ENCODE assay signal across 8 cellular contexts in the genomic region with DNA sequence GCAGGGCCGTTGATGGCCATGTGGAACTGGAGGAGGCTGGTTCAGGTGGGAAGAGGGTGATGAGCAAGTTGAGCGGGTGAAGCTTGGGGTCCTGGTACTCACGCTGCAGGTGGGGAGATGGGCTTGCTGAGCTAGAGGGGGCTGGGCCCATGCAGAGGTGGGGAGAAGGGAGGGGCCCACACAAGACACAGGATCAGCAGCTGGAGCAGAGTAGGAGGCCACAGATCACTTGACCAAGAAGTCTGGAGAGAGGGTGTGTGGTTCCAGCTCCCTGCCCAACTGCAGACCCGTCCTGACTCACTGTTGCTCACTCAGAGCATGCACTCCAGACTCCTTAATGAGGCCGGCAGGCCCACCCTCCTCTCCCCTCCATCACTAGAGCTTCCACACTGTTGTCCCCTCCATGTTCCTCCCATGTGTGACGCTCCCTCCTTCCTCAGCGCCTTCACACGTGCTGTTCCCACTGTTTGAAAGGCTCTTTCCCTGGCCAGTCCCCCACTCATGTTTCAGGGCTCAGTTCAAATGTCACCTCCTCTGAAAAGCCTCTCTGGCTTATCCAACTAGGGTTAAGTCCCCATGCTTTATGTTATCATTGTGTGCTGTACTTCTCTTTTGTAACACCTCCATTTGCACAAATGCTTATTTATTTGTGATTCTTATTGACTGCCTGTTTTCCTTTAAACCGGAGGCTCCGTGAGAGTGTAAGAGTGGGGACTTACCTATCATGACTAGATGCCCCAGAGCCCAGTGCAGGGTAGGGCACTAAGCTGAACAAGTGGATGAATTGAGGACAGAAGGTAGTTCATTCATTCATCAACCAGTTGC. TPM values are rescaled to one million over a fixed set of nuclear protein-coding genes. Genes with fewer than 3 reads are reported as not detected.
A peak's percentile ranks its signal among the peaks of the same experiment; 100 is the strongest.
DNase-seq lines count a peak whose midpoint lies in the region; ATAC-seq, FAIRE-seq and TF ChIP-seq lines count a peak whose summit lies in the region.

No MANE protein-coding gene starts in this region.

- no TSS peak for BruUV-seq in OCI-LY7 (replicated peaks; lab: Mats Ljungman, UMichigan)

- H4K20me1 ChIP-seq in OCI-LY7 (ENCODE audit: insufficient read depth, low read length) (peaks cover 16% of the 10 kb centered on the region), osteoblast (ENCODE audit: insufficient read depth, low read length) (peaks cover 11% of the 10 kb centered on the region)

- CTCF ChIA-PET in OCI-LY7 (lab: Charles Lee; ENCODE audit: unreplicated experiment) = interaction anchor here (1.2 kb wide), 1 partner anchor 70 kb away, joined by 3 read pairs; a partner anchor contains a TSS

- H3K9me2 ChIP-seq in OCI-LY7 (ENCODE audit: insufficient read depth, low read length) = no peaks in the 10 kb centered on the region

- no peak for ATAC-seq in HG03135 (IDR thresholded peaks at IDR 0.05; ENCODE audit: unreplicated experiment)

- peak overlapping the region; percentile 67 to 86 for H3K9ac ChIP-seq in duodenal mucosa (ENCODE audit: low read depth in 1 of 2, low read length in 2 of 2)

- H3K36me3 ChIP-seq in OCI-LY7 (ENCODE audit: insufficient read depth, low read length) (peaks cover 49% of the 10 kb centered on the region), duodenal mucosa (ENCODE audit: control insufficient read depth in 1 of 2, insufficient read depth in 2 of 2, low read length in 2 of 2) (peaks cover 4 to 15% of the 10 kb centered on the region in 2 donors), osteoblast (ENCODE audit: insufficient read depth, low read length) (peaks cover 3% of the 10 kb centered on the region)

- TF ChIP-seq CTCF in OCI-LY7 (conservative IDR thresholded peaks at IDR 0.05; ENCODE audit: low read length) (no peak), osteoblast (IDR thresholded peaks at IDR 0.05; ENCODE audit: extremely low read depth, low read depth, low read length) (no peak)

- H3K4me3 ChIP-seq in OCI-LY7 (ENCODE audit: low read depth, low read length, poor library complexity, severe bottlenecking) = peak overlapping the region; percentile 81
- peak overlapping the region; percentile 80 to 95 for H3K4me3 ChIP-seq in duodenal mucosa (ENCODE audit: low read depth in 1 of 2, low read length in 2 of 2)
- H3K4me3 ChIP-seq in osteoblast (ENCODE audit: insufficient read depth, low read length) = peak overlapping the region; percentile 85

- FAIRE-seq in HTR-8/SVneo (lab: Jason Lieb, UNC) = no peak

- POLR2A ChIA-PET in OCI-LY7 (lab: Charles Lee) = interaction anchor here (1.1 to 2.0 kb wide), 3 partner anchors 63 to 139 kb away, joined by 3 to 5 read pairs (median 3); a partner anchor contains a TSS

- intact Hi-C loops in OCI-LY7 (cut with micrococcal nuclease; ENCODE audit: unreplicated experiment) = no loop called here

- no peak overlapping the region for H2AFZ ChIP-seq in OCI-LY7 (ENCODE audit: low read length)
- no peak overlapping the region for H2AFZ ChIP-seq in osteoblast (ENCODE audit: low read length)

- peaks cover 23% of the 10 kb centered on the region for H3K4me1 ChIP-seq in OCI-LY7 (ENCODE audit: insufficient read depth, low read length, poor library complexity, severe bottlenecking)
- peaks cover 33 to 61% of the 10 kb centered on the region in 2 donors for H3K4me1 ChIP-seq in duodenal mucosa (ENCODE audit: control insufficient read depth in 1 of 2, insufficient read depth in 2 of 2, low read length in 2 of 2)
- H3K4me1 ChIP-seq in osteoblast (ENCODE audit: insufficient read depth, low read length) = peaks cover 40% of the 10 kb centered on the region

- H3K4me2 ChIP-seq in OCI-LY7 (ENCODE audit: low read length) = peak overlapping the region; percentile 98
- peak overlapping the region; percentile 93 for H3K4me2 ChIP-seq in osteoblast (ENCODE audit: insufficient read depth, low read length)

- DNase-seq in EH (ENCODE audit: low read depth) (peak; percentile 11), OCI-LY7 (ENCODE audit: low spot score) (no peak), osteoblast (ENCODE audit: insufficient read length, low spot score, missing footprints) (peak; percentile 96), pons (ENCODE audit: low spot score) (no peak), ureter (ENCODE audit: low spot score) (no peak), HTR-8/SVneo (ENCODE audit: insufficient read length, low spot score) (no peak)

- H3K27ac ChIP-seq in OCI-LY7 (ENCODE audit: low read depth, low read length, poor library complexity, severe bottlenecking) (no peak overlapping the region), duodenal mucosa (ENCODE audit: low read depth, low read length) (no peak overlapping the region), osteoblast (ENCODE audit: low read depth, low read length) (peak overlapping the region; percentile 48)

- H3K9me3 ChIP-seq in OCI-LY7 (ENCODE audit: low read length) (no peaks in the 10 kb centered on the region), duodenal mucosa (ENCODE audit: control insufficient read depth in 1 of 2, low read length in 2 of 2) (no peaks in the 10 kb centered on the region), osteoblast (ENCODE audit: low read depth, low read length) (no peaks in the 10 kb centered on the region)

- H3K27me3 ChIP-seq in duodenal mucosa (ENCODE audit: control insufficient read depth in 1 of 2, insufficient read depth in 2 of 2, low read length in 2 of 2) = no peaks in the 10 kb centered on the region
- H3K27me3 ChIP-seq in osteoblast (ENCODE audit: insufficient read depth, low read length) = no peaks in the 10 kb centered on the region

- peaks cover 54% of the 10 kb centered on the region for H3K79me2 ChIP-seq in OCI-LY7 (ENCODE audit: insufficient read depth, low read depth, low read length)
- H3K79me2 ChIP-seq in osteoblast (ENCODE audit: insufficient read depth, low read length) = peaks cover 41% of the 10 kb centered on the region

RNA-seq across cellular contexts. Expression of a gene that starts 2.3 kb away (rescaled TPM):
- total RNA-seq in OCI-LY7 (2014; rRNA removed; shearing (Covaris generic)) = 21.3 and 21.7 TPM in 2 replicates
- 17.7 and 24.7 TPM in 2 replicates for total RNA-seq in OCI-LY7 (2022)
- 6.2 and 7.4 TPM in 2 replicates for total RNA-seq in osteoblast
- 33.4 TPM for total RNA-seq in ureter

RNA-seq across cellular contexts. Expression of a gene that starts 11.5 kb away (rescaled TPM):
- 0.19 TPM in 1 of 2 replicates, not detected in the other for total RNA-seq in OCI-LY7 (2014; rRNA removed; shearing (Covaris generic))
- total RNA-seq in OCI-LY7 (2022) (not detected in 2 replicates), osteoblast (not detected in 2 replicates), ureter (0.13 TPM)

RNA-seq across cellular contexts. Expression of a gene that starts 23.1 kb away (rescaled TPM):
- not detected in 2 replicates for total RNA-seq in OCI-LY7 (2014; rRNA removed; shearing (Covaris generic))
- not detected in 2 replicates for total RNA-seq in OCI-LY7 (2022)
- under 0.01 and 0.36 TPM in 2 replicates for total RNA-seq in osteoblast
- not detected for total RNA-seq in ureter

RNA-seq across cellular contexts. Expression of a gene that starts 59.1 kb away (rescaled TPM):
- not detected in 2 replicates for total RNA-seq in OCI-LY7 (2014; rRNA removed; shearing (Covaris generic))
- total RNA-seq in OCI-LY7 (2022) (not detected in 2 replicates), osteoblast (not detected in 2 replicates), ureter (not detected)

Comparison
In these comparisons a context has a peak if more than half of its experiments do, and no peak if none do; other contexts are left out.
1. DNase-seq: peak in EH (single experiment) and osteoblast (single experiment); none in OCI-LY7 (single experiment), pons (single experiment), ureter (single experiment) and HTR-8/SVneo (single experiment).
2. Peak in every context shown above with its lines, with median percentiles within 50 percentile points of each other: H3K4me3 ChIP-seq.